In genomic region chr1:221704291-221704690, GRCh38 we compare ENCODE assay signal across 19 cellular contexts. TPM values are rescaled to one million over a fixed set of nuclear protein-coding genes. Genes with fewer than 3 reads are reported as not detected.
DNase-seq lines count a peak whose midpoint lies in the region; TF ChIP-seq lines count a peak whose summit lies in the region.
"Had no signal": no experiment of that assay in that cellular context is flagged by ENCODE, and none has a peak within 500 bp of the region (broad histone marks: within the 10 kb centered on the region; RNA-seq: fewer than 3 reads in every experiment).

No MANE protein-coding gene starts in this region.

- TF ChIP-seq CTCF in MCF 10A (IDR thresholded peaks at IDR 0.05; ENCODE audit: unreplicated experiment) (no peak), mammary epithelial cell (conservative IDR thresholded peaks at IDR 0.05 in 1 of 2, IDR thresholded peaks at IDR 0.05 in 1 of 2; ENCODE audit: extremely low read depth in 1 of 2, insufficient read depth in 1 of 2, low read depth in 1 of 2, low read length in 2 of 2) (no peak), left ventricle myocardium inferior (IDR thresholded peaks at IDR 0.05; ENCODE audit: borderline replicate concordance) (no peak), transverse colon (IDR thresholded peaks at IDR 0.05) (no peak), OCI-LY7 (conservative IDR thresholded peaks at IDR 0.05; ENCODE audit: low read length) (no peak)

- H3K9me2 ChIP-seq in OCI-LY7 (ENCODE audit: insufficient read depth, low read length) = no peaks in the 10 kb centered on the region

- no peak overlapping the region for H3K27ac ChIP-seq in mammary epithelial cell (ENCODE audit: insufficient read depth, low read depth, low read length)
- peak overlapping the region; percentile 21 for H3K27ac ChIP-seq in left ventricle myocardium inferior (replicated peaks)
- H3K27ac ChIP-seq in transverse colon = peak overlapping the region; percentile 52 to 79 (median 74)
- no peak overlapping the region for H3K27ac ChIP-seq in OCI-LY7 (ENCODE audit: low read depth, low read length, poor library complexity, severe bottlenecking)
- H3K27ac ChIP-seq: ovary had no signal

- no peak for TF ChIP-seq EP300 in transverse colon (IDR thresholded peaks at IDR 0.05; ENCODE audit: low read depth)

- H3K4me1 Mint-ChIP-seq in MCF 10A (ENCODE audit: insufficient read depth, unreplicated experiment) = peaks cover 14% of the 10 kb centered on the region

- H2AFZ ChIP-seq in mammary epithelial cell (ENCODE audit: low read depth, low read length) (no peak overlapping the region), OCI-LY7 (ENCODE audit: low read length) (no peak overlapping the region)

- H3K36me3 Mint-ChIP-seq in MCF 10A (ENCODE audit: insufficient read depth, unreplicated experiment) = peaks cover 56% of the 10 kb centered on the region

- intact Hi-C loops in MCF 10A (cut with micrococcal nuclease) (no loop called here), mammary epithelial cell (cut with micrococcal nuclease) (no loop called here), left ventricle myocardium inferior (cut with micrococcal nuclease) (no loop called here), transverse colon (cut with DNase I; ENCODE audit: low total_unique reads) (no loop called here), OCI-LY7 (cut with micrococcal nuclease; ENCODE audit: unreplicated experiment) (no loop called here)

- H3K4me3 Mint-ChIP-seq in MCF 10A (ENCODE audit: unreplicated experiment) = no peak overlapping the region

- H4K20me1 ChIP-seq in mammary epithelial cell (ENCODE audit: insufficient read depth, low read length) (no peaks in the 10 kb centered on the region), OCI-LY7 (ENCODE audit: insufficient read depth, low read length) (no peaks in the 10 kb centered on the region)

- no peak overlapping the region for H3K4me2 ChIP-seq in mammary epithelial cell (ENCODE audit: insufficient read depth, low read depth, low read length)
- H3K4me2 ChIP-seq in OCI-LY7 (ENCODE audit: low read length) = no peak overlapping the region

- peak overlapping the region; percentile 8 for H3K27ac Mint-ChIP-seq in MCF 10A (ENCODE audit: low read depth, unreplicated experiment)
- H3K27ac Mint-ChIP-seq: activated naive CD4-positive, alpha-beta T cell treated with anti-CD3 and anti-CD28 coated beads, Interleukin-2, amount 50 U/mL, for 72 hours had no signal

- peaks cover 49% of the 10 kb centered on the region for H3K36me3 ChIP-seq in mammary epithelial cell (ENCODE audit: insufficient read depth, low read length)
- peaks cover 24% of the 10 kb centered on the region for H3K36me3 ChIP-seq in left ventricle myocardium inferior
- H3K36me3 ChIP-seq in transverse colon = peaks cover 0 to 8% (median 0%) of the 10 kb centered on the region in 4 donors
- no peaks in the 10 kb centered on the region for H3K36me3 ChIP-seq in OCI-LY7 (ENCODE audit: insufficient read depth, low read length)
- H3K36me3 ChIP-seq: ovary had no signal

- 100% methylated on average over 1 of the region's 1 CpG for WGBS in mammary epithelial cell (ENCODE audit: low coverage, missing lambda C conversion rate)
- WGBS in transverse colon (ENCODE audit: low coverage in 1 of 2), 2 donors = 74 to 86% methylated on average over 1 of the region's 1 CpG

- no peaks in the 10 kb centered on the region for H3K9me3 ChIP-seq in mammary epithelial cell (replicated peaks; ENCODE audit: insufficient read depth, low read length)
- no peaks in the 10 kb centered on the region for H3K9me3 ChIP-seq in left ventricle myocardium inferior (replicated peaks)
- no peaks in the 10 kb centered on the region for H3K9me3 ChIP-seq in transverse colon
- H3K9me3 ChIP-seq in OCI-LY7 (ENCODE audit: low read length) = no peaks in the 10 kb centered on the region
- H3K9me3 ChIP-seq: ovary had no signal

- CTCF ChIA-PET in MCF 10A (lab: Yijun Ruan, JAX) (interaction anchor here (0.6 to 2.7 kb wide), 5 partner anchors 14 to 182 kb away, joined by 3 to 14 read pairs (median 3); no protein-coding TSS in a partner anchor), mammary epithelial cell (lab: Charles Lee; ENCODE audit: low non-redundant PET) (no interaction called here), OCI-LY7 (lab: Charles Lee; ENCODE audit: unreplicated experiment) (no interaction called here)

- POLR2A ChIA-PET in MCF 10A (lab: Yijun Ruan, JAX) (interaction anchor here (0.8 to 2.7 kb wide), 4 partner anchors 8 to 37 kb away, joined by 3 to 15 read pairs (median 4); partner anchors contain the start of gene DUSP10), OCI-LY7 (lab: Charles Lee) (interaction anchor here (0.6 to 1.2 kb wide), 4 partner anchors 9 to 375 kb away, joined by 3 to 4 read pairs (median 3); no protein-coding TSS in a partner anchor)

- in situ Hi-C loops in mammary epithelial cell (cut with MboI; ENCODE audit: low sequenced_read_pairs in 2 of 2) = no loop called here
- in situ Hi-C loops in transverse colon (cut with MboI; ENCODE audit: low pct_ligation_motif_present in 1 of 4, low pct_unique_long_range_greater_than_20kb in 1 of 4, low sequenced_read_pairs in 3 of 4) = no loop called here

- no peak overlapping the region for H3K4me3 ChIP-seq in mammary epithelial cell (replicated peaks in 1 of 3; ENCODE audit: insufficient read depth in 1 of 3, low read depth in 2 of 3, low read length in 3 of 3)
- H3K4me3 ChIP-seq in left ventricle myocardium inferior = no peak overlapping the region
- no peak overlapping the region for H3K4me3 ChIP-seq in transverse colon
- no peak overlapping the region for H3K4me3 ChIP-seq in OCI-LY7 (ENCODE audit: low read depth, low read length, poor library complexity, severe bottlenecking)
- H3K4me3 ChIP-seq: ovary had no signal

- peaks cover 75% of the 10 kb centered on the region for H3K79me2 ChIP-seq in mammary epithelial cell (ENCODE audit: insufficient read depth, low read length)
- H3K79me2 ChIP-seq in OCI-LY7 (ENCODE audit: insufficient read depth, low read depth, low read length) = no peaks in the 10 kb centered on the region

- BruUV-seq in MCF 10A (replicated peaks; lab: Mats Ljungman, UMichigan) (no TSS peak), mammary epithelial cell (replicated peaks; lab: Mats Ljungman, UMichigan) (no TSS peak), OCI-LY7 (replicated peaks; lab: Mats Ljungman, UMichigan) (no TSS peak)

- dilution Hi-C loops in mammary epithelial cell (cut with HindIII; ENCODE audit: low sequenced_read_pairs) = no loop called here

- no peaks in the 10 kb centered on the region for H3K27me3 ChIP-seq in mammary epithelial cell (ENCODE audit: insufficient read depth, low read length)
- H3K27me3 ChIP-seq in left ventricle myocardium inferior (ENCODE audit: low read depth) = no peaks in the 10 kb centered on the region
- H3K27me3 ChIP-seq in transverse colon = no peaks in the 10 kb centered on the region
- H3K27me3 ChIP-seq: ovary had no signal

- TF ChIP-seq POLR2A in transverse colon (IDR thresholded peaks at IDR 0.05) = no peak

- H3K9ac ChIP-seq in mammary epithelial cell (ENCODE audit: insufficient read depth, low read length) = no peak overlapping the region

- no peaks in the 10 kb centered on the region for H3K27me3 Mint-ChIP-seq in MCF 10A (ENCODE audit: insufficient read depth, unreplicated experiment)

- H3K4me1 ChIP-seq in mammary epithelial cell (ENCODE audit: insufficient read depth, low read length) (peaks cover 10% of the 10 kb centered on the region), left ventricle myocardium inferior (peaks cover 11% of the 10 kb centered on the region), transverse colon (peaks cover 5 to 38% (median 17%) of the 10 kb centered on the region in 4 donors), OCI-LY7 (ENCODE audit: insufficient read depth, low read length, poor library complexity, severe bottlenecking) (no peaks in the 10 kb centered on the region)

- DNase-seq in MCF 10A (ENCODE audit: unreplicated experiment) = no peak
- DNase-seq in mammary epithelial cell = no peak
- peak; percentile 70 for DNase-seq in SKM-1 treated with dmso at 0.1 percent for 144 hours (lab: John Stamatoyannopoulos, UW; ENCODE audit: unreplicated experiment)
- no peak for DNase-seq in left ventricle myocardium inferior
- DNase-seq in transverse colon = no peak
- no peak for DNase-seq in OCI-LY7 (ENCODE audit: low spot score)
- DNase-seq in NCI-H2171 treated with DMSO at 0.1 percent for 48 hours (lab: John Stamatoyannopoulos, UW) = no peak
- DNase-seq in C1 segment of cervical spinal cord (lab: John Stamatoyannopoulos, UW) = no peak
- DNase-seq: 8988T; activated CD8-positive, alpha-beta memory T cell treated with anti-CD3 and anti-CD28 coated beads, Interleukin-2, amount 50 U/mL, for 48 hours; central memory CD4-positive, alpha-beta T cell; COR-L47; GDM1; Karpas-422; kidney glomerular epithelial cell; NCI-H446 treated with DMSO at 0.1 percent for 48 hours; ovary; T-helper 1 cell had no signal

- H3K9me3 Mint-ChIP-seq in MCF 10A (ENCODE audit: unreplicated experiment) = no peaks in the 10 kb centered on the region
- H3K9me3 Mint-ChIP-seq: activated naive CD4-positive, alpha-beta T cell treated with anti-CD3 and anti-CD28 coated beads, Interleukin-2, amount 50 U/mL, for 72 hours had no signal

RNA-seq across cellular contexts. Expression of gene DUSP10, which starts 37.6 kb away (rescaled TPM):
- total RNA-seq in MCF 10A (2022) (15.9 and 22.0 TPM in 2 replicates), mammary epithelial cell (100 to 1,000 TPM in 1 of 2 donors, 10 to 100 TPM in 1; 35.4 to 118 TPM), left ventricle myocardium inferior (4.6 TPM), transverse colon (1 to 10 TPM; 1.6 to 7.2 (median 4.9) TPM), OCI-LY7 (2022) (2.6 and 3.7 TPM in 2 replicates)
- 64.8 TPM for polyA plus RNA-seq in mammary epithelial cell
- 62.0 TPM for polyA minus RNA-seq in mammary epithelial cell
- total RNA-seq in OCI-LY7 (2014; rRNA removed; shearing (Covaris generic)) = 2.0 and 4.4 TPM in 2 replicates

Comparison
In these comparisons a context has a peak if more than half of its experiments do, and no peak if none do; other contexts are left out.
1. H3K27ac ChIP-seq: peak in left ventricle myocardium inferior (single experiment) and transverse colon (4 of 4); none in mammary epithelial cell (single experiment) and OCI-LY7 (single experiment).